8 cellular contexts compared by ENCODE assay signal in genomic region chr19:48738557-48739399, GRCh38. TPM values are rescaled to one million over a fixed set of nuclear protein-coding genes. Genes with fewer than 3 reads are reported as not detected.
A peak's percentile ranks its signal among the peaks of the same experiment; 100 is the strongest.
DNase-seq lines count a peak whose midpoint lies in the region; ATAC-seq and TF ChIP-seq lines count a peak whose summit lies in the region.

No MANE protein-coding gene starts in this region.

- H3K4me3 ChIP-seq in DOHH2 (ENCODE audit: low read length) (peak overlapping the region; percentile 39), HCT116 (replicated peaks in 1 of 2; ENCODE audit: low read depth in 1 of 2, low read length in 2 of 2) (peak overlapping the region in 1 of 2 experiments; percentile 18; a peak in 1 of 4 replicates), left ventricle myocardium inferior (peak overlapping the region; percentile 71), upper lobe of left lung (peak overlapping the region; percentile 31 to 66 (median 61))

- 5 to 39% methylated on average over 3 to 20 of the region's 95 CpGs for WGBS in upper lobe of left lung, 2 donors

- POLR2A ChIA-PET in HCT116 (lab: Charles Lee), result interaction anchor here (0.6 to 1.3 kb wide), 7 partner anchors 13 to 1151 kb away, joined by 3 to 11 read pairs (median 3); partner anchors contain the start of genes FUT1 and FUT2

- H3K9me3 ChIP-seq in DOHH2 (ENCODE audit: control insufficient read depth, insufficient read depth, low read length) (no peaks in the 10 kb centered on the region), HCT116 (ENCODE audit: control insufficient read depth in 1 of 2, insufficient read depth in 1 of 2, low read depth in 1 of 2, low read length in 2 of 2) (no peaks in the 10 kb centered on the region), left ventricle myocardium inferior (replicated peaks) (no peaks in the 10 kb centered on the region), upper lobe of left lung (no peaks in the 10 kb centered on the region)

- no peaks in the 10 kb centered on the region for H3K79me2 ChIP-seq in DOHH2 (ENCODE audit: control insufficient read depth, low read length)
- H3K79me2 ChIP-seq in HCT116 (ENCODE audit: insufficient read depth, low read length), result no peaks in the 10 kb centered on the region

- peak overlapping the region; percentile 35 for H3K9ac ChIP-seq in HCT116 (ENCODE audit: low read length)

- H3K27ac ChIP-seq in DOHH2 (ENCODE audit: low read depth, low read length), result no peak overlapping the region
- peak overlapping the region; percentile 53 for H3K27ac ChIP-seq in HCT116 (ENCODE audit: low read depth, low read length)
- H3K27ac ChIP-seq in left ventricle myocardium inferior (replicated peaks), result peak overlapping the region; percentile 92
- peak overlapping the region; percentile 81 to 94 (median 87) for H3K27ac ChIP-seq in upper lobe of left lung

- peak; percentile 43 for TF ChIP-seq CTCF in DOHH2 (IDR thresholded peaks at IDR 0.05; ENCODE audit: low read depth, low read length, poor library complexity, severe bottlenecking)
- peak in 2 of 3 experiments; percentile 34 to 60; a peak in 5 of 6 replicates for TF ChIP-seq CTCF in HCT116 (IDR thresholded peaks at IDR 0.05 in 2 of 3, conservative IDR thresholded peaks at IDR 0.05 in 1 of 3; ENCODE audit: borderline replicate concordance in 1 of 3, insufficient read depth in 1 of 3, low read depth in 2 of 3, low read length in 2 of 3)
- TF ChIP-seq CTCF in left ventricle myocardium inferior (IDR thresholded peaks at IDR 0.05; ENCODE audit: borderline replicate concordance), result peak; percentile 64
- peak; percentile 41 for TF ChIP-seq CTCF in progenitor cell of endocrine pancreas (IDR thresholded peaks at IDR 0.05; ENCODE audit: unreplicated experiment)
- peak; percentile 41 to 84 (median 68) for TF ChIP-seq CTCF in upper lobe of left lung (IDR thresholded peaks at IDR 0.05)

- TF ChIP-seq RAD21 in HCT116 (IDR thresholded peaks at IDR 0.05; ENCODE audit: low read depth), result no peak; the same call in 1 of the 2 replicates

- no peak for TF ChIP-seq EP300 in upper lobe of left lung (IDR thresholded peaks at IDR 0.05)

- intact Hi-C loops in HCT116 (cut with micrococcal nuclease) (loop anchor here (2.0 kb wide), 1 partner anchor 64 kb away; no protein-coding TSS in a partner anchor), left ventricle myocardium inferior (cut with micrococcal nuclease) (no loop called here)

- peaks cover 2% of the 10 kb centered on the region for H3K36me3 Mint-ChIP-seq in progenitor cell of endocrine pancreas (ENCODE audit: insufficient read depth)

- H3K4me1 ChIP-seq in DOHH2 (ENCODE audit: control insufficient read depth, low read length), result peaks cover 22% of the 10 kb centered on the region
- H3K4me1 ChIP-seq in HCT116 (ENCODE audit: control insufficient read depth in 1 of 2, insufficient read depth in 2 of 2, low read length in 2 of 2), result peaks cover 25 to 40% of the 10 kb centered on the region in 2 experiments
- H3K4me1 ChIP-seq in left ventricle myocardium inferior, result peaks cover 49% of the 10 kb centered on the region
- H3K4me1 ChIP-seq in upper lobe of left lung, result peaks cover 13 to 50% (median 18%) of the 10 kb centered on the region in 4 donors

- DNase-seq in HCT116 (ENCODE audit: low read depth, low spot score) (peak; percentile 82), NCI-H1417 (lab: John Stamatoyannopoulos, UW) (peak; percentile 91 to 96 (median 92)), T-helper 1 cell (peak; percentile 88 to 92 (median 90)), amniotic epithelial cell (ENCODE audit: low read depth) (peak; percentile 71), left ventricle myocardium inferior (peak; percentile 94), progenitor cell of endocrine pancreas (ENCODE audit: low spot score, unreplicated experiment) (peak; percentile 96), upper lobe of left lung (peak; percentile 95 to 99)

- TF ChIP-seq POLR2A in HCT116 (IDR thresholded peaks at IDR 0.05; ENCODE audit: borderline replicate concordance, extremely low read depth, insufficient read depth, insufficient read length) (no peak), upper lobe of left lung (IDR thresholded peaks at IDR 0.05) (peak in 1 of 4 donors; percentile 59)

- CTCF ChIA-PET in HCT116 (lab: Charles Lee), result interaction anchor here (0.7 to 2.4 kb wide), 8 partner anchors 14 to 255 kb away, joined by 3 to 16 read pairs (median 5); partner anchors contain the start of genes CA11, FUT2, GYS1 and RUVBL2

- H3K27me3 Mint-ChIP-seq in progenitor cell of endocrine pancreas, result peaks cover 28% of the 10 kb centered on the region

- peak overlapping the region; percentile 60 for H3K4me3 Mint-ChIP-seq in progenitor cell of endocrine pancreas (ENCODE audit: low read depth)

- peaks cover 6% of the 10 kb centered on the region for H3K4me1 Mint-ChIP-seq in progenitor cell of endocrine pancreas (ENCODE audit: low read depth)

- peak; percentile 91 for ATAC-seq in HCT116
- ATAC-seq in upper lobe of left lung (ENCODE audit: low FRiP score in 2 of 2), result peak; percentile 90

- H4K20me1 ChIP-seq in DOHH2 (ENCODE audit: control insufficient read depth, insufficient read depth, low read depth, low read length) (no peaks in the 10 kb centered on the region), HCT116 (ENCODE audit: insufficient read depth) (no peaks in the 10 kb centered on the region)

- H3K9me3 Mint-ChIP-seq in progenitor cell of endocrine pancreas (ENCODE audit: low read depth), result no peaks in the 10 kb centered on the region

- H2AFZ ChIP-seq in HCT116 (ENCODE audit: low read depth, low read length, poor library complexity, severe bottlenecking), result no peak overlapping the region

- RAD21 ChIA-PET in HCT116 (lab: Charles Lee; ENCODE audit: low non-redundant PET in 1 of 2, low total read pairs in 2 of 2, uncharacterized antibody in 2 of 2, unreplicated experiment in 2 of 2), result interaction anchor here in 1 of 2 experiments (1.2 kb wide), 1 partner anchor 57 kb away, joined by 4 read pairs; no protein-coding TSS in a partner anchor

- H3K36me3 ChIP-seq in DOHH2 (ENCODE audit: control insufficient read depth, low read length), result no peaks in the 10 kb centered on the region
- H3K36me3 ChIP-seq in HCT116 (ENCODE audit: control insufficient read depth in 1 of 2, insufficient read depth in 2 of 2, low read length in 2 of 2), result no peaks in the 10 kb centered on the region
- peaks cover 11% of the 10 kb centered on the region for H3K36me3 ChIP-seq in left ventricle myocardium inferior
- H3K36me3 ChIP-seq in upper lobe of left lung, result peaks cover 0 to 11% (median 0%) of the 10 kb centered on the region in 4 donors

- H3K27ac Mint-ChIP-seq in progenitor cell of endocrine pancreas, result peak overlapping the region; percentile 95

- H3K9me2 ChIP-seq in DOHH2 (replicated peaks; ENCODE audit: control insufficient read depth, low read length), result no peaks in the 10 kb centered on the region
- H3K9me2 ChIP-seq in HCT116 (ENCODE audit: insufficient read depth), result no peaks in the 10 kb centered on the region

- no TSS peak for BruUV-seq in HCT116 (replicated peaks; lab: Mats Ljungman, UMichigan)

- 0 out of 2 replicates have a peak, but pooled peaks cover 6% of the 10 kb centered on the region for H3K27me3 ChIP-seq in DOHH2 (ENCODE audit: control insufficient read depth, low read length)
- H3K27me3 ChIP-seq in HCT116 (ENCODE audit: insufficient read depth, low read length), result no peaks in the 10 kb centered on the region
- no peaks in the 10 kb centered on the region for H3K27me3 ChIP-seq in left ventricle myocardium inferior (ENCODE audit: low read depth)
- H3K27me3 ChIP-seq in upper lobe of left lung, result peaks cover 0 to 9% (median 2%) of the 10 kb centered on the region in 4 donors

- H3F3A ChIP-seq in DOHH2 (ENCODE audit: control insufficient read depth, insufficient read depth), result peaks cover 3% of the 10 kb centered on the region; the same call in 1 of the 2 replicates

- peak overlapping the region; percentile 63 for H3K4me2 ChIP-seq in DOHH2 (ENCODE audit: low read length)
- H3K4me2 ChIP-seq in HCT116 (ENCODE audit: low read length), result peak overlapping the region; percentile 58

TF ChIP-seq in HCT116, 20 proteins besides CTCF, POLR2A, EP300 and RAD21 (continues in another document):
- TF ChIP-seq, protein P1, sequence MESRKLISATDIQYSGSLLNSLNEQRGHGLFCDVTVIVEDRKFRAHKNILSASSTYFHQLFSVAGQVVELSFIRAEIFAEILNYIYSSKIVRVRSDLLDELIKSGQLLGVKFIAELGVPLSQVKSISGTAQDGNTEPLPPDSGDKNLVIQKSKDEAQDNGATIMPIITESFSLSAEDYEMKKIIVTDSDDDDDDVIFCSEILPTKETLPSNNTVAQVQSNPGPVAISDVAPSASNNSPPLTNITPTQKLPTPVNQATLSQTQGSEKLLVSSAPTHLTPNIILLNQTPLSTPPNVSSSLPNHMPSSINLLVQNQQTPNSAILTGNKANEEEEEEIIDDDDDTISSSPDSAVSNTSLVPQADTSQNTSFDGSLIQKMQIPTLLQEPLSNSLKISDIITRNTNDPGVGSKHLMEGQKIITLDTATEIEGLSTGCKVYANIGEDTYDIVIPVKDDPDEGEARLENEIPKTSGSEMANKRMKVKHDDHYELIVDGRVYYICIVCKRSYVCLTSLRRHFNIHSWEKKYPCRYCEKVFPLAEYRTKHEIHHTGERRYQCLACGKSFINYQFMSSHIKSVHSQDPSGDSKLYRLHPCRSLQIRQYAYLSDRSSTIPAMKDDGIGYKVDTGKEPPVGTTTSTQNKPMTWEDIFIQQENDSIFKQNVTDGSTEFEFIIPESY (IDR thresholded peaks at IDR 0.05; ENCODE audit: extremely low read depth, insufficient replicate concordance, low read length), result no peak
- TF ChIP-seq SRF (IDR thresholded peaks at IDR 0.05; ENCODE audit: low read depth), result no peak

RNA-seq across cellular contexts. Expression of gene RASIP1, which starts 1.6 kb away (rescaled TPM):
- 1.9 TPM for total RNA-seq in HCT116 (2021; ENCODE audit: unreplicated experiment)
- 1.8 and 1.9 TPM in 2 replicates for polyA plus RNA-seq in HCT116 (2012)
- total RNA-seq in left ventricle myocardium inferior, result 13.9 TPM
- 1.9 and 2.4 TPM in 2 replicates for total RNA-seq in progenitor cell of endocrine pancreas
- 10 to 100 TPM; 14.7 to 74.4 (median 26.3) TPM for total RNA-seq in upper lobe of left lung

RNA-seq across cellular contexts. Expression of gene IZUMO1, which starts 7.9 kb away (rescaled TPM):
- total RNA-seq in HCT116 (2021; ENCODE audit: unreplicated experiment), result 1.7 TPM
- 1.5 and 2.0 TPM in 2 replicates for polyA plus RNA-seq in HCT116 (2012)
- 0.60 TPM for total RNA-seq in left ventricle myocardium inferior
- total RNA-seq in progenitor cell of endocrine pancreas, result 0.55 and 1.0 TPM in 2 replicates
- total RNA-seq in upper lobe of left lung, result 1 to 10 TPM in 5 of 6 donors, not detected in 1; 1.4 to 4.2 (median 2.5) TPM

RNA-seq across cellular contexts. Expression of gene FUT1, which starts 13.7 kb away (rescaled TPM):
- 14.1 TPM for total RNA-seq in HCT116 (2021; ENCODE audit: unreplicated experiment)
- polyA plus RNA-seq in HCT116 (2012), result 11.8 and 13.1 TPM in 2 replicates
- 1.8 TPM for total RNA-seq in left ventricle myocardium inferior
- total RNA-seq in progenitor cell of endocrine pancreas, result 5.4 and 6.9 TPM in 2 replicates
- 10 to 100 TPM in 3 of 6 donors, 1 to 10 TPM in 3; 7.2 to 17.4 (median 10.1) TPM for total RNA-seq in upper lobe of left lung

RNA-seq across cellular contexts. Expression of gene FGF21, which starts 16.5 kb away (rescaled TPM):
- total RNA-seq in HCT116 (2021; ENCODE audit: unreplicated experiment) (0.81 TPM), left ventricle myocardium inferior (not detected), progenitor cell of endocrine pancreas (not detected in 2 replicates), upper lobe of left lung (not detected)
- 1.2 and 1.6 TPM in 2 replicates for polyA plus RNA-seq in HCT116 (2012)

RNA-seq across cellular contexts. Expression of gene MAMSTR, which starts 19.3 kb away (rescaled TPM):
- total RNA-seq in HCT116 (2021; ENCODE audit: unreplicated experiment), result 1.3 TPM
- polyA plus RNA-seq in HCT116 (2012), result 0.85 and 0.91 TPM in 2 replicates
- total RNA-seq in left ventricle myocardium inferior, result 1.8 TPM
- 2.0 and 2.1 TPM in 2 replicates for total RNA-seq in progenitor cell of endocrine pancreas
- total RNA-seq in upper lobe of left lung, result 1 to 10 TPM in 5 of 6 donors, not detected in 1; 1.1 to 3.1 (median 1.3) TPM
